In genomic region chr13:73714522-73714921, GRCh38 we compare ENCODE assay signal across 20 cellular contexts.
DNase-seq lines count a peak whose midpoint lies in the region; ATAC-seq and TF ChIP-seq lines count a peak whose summit lies in the region.
"Had no signal": no experiment of that assay in that cellular context is flagged by ENCODE, and none has a peak within 500 bp of the region (broad histone marks: within the 10 kb centered on the region; RNA-seq: fewer than 3 reads in every experiment).

No MANE protein-coding gene starts in this region.

- in situ Hi-C loops in G401 (cut with HindIII; ENCODE audit: low sequenced_read_pairs): no loop called here

- no peak for TF ChIP-seq CTCF in natural killer cell (IDR thresholded peaks at IDR 0.05)

- no peak for ATAC-seq in central memory CD8-positive, alpha-beta T cell (replicated peaks; ENCODE audit: extremely low read depth, poor library complexity, severe bottlenecking)
- ATAC-seq in natural killer cell: no peak
- ATAC-seq: PC-3 had no signal

- peak; percentile 66 for DNase-seq in activated effector memory CD4-positive, alpha-beta T cell treated with anti-CD3 and anti-CD28 coated beads, Interleukin-2, amount 50 U/mL, for 16 hours
- no peak for DNase-seq in activated effector memory CD4-positive, alpha-beta T cell treated with Interleukin-2 at 50 U/mL for 16 hours
- DNase-seq in activated CD4-positive, alpha-beta memory T cell treated with anti-CD3 and anti-CD28 coated beads for 36 hours: peak; percentile 27
- DNase-seq in central memory CD8-positive, alpha-beta T cell (ENCODE audit: low spot score in 2 of 2): no peak
- DNase-seq in natural killer cell: no peak
- no peak for DNase-seq in globus pallidus (ENCODE audit: low spot score)
- DNase-seq in G401 (ENCODE audit: low spot score): no peak
- no peak for DNase-seq in HK-2 (ENCODE audit: unreplicated experiment)
- DNase-seq: ACHN, activated B cell treated with CpG ODN at 0.5 μM for 24 hours, aorta, DMS79 treated with DMSO at 0.1 percent for 48 hours, hypothalamus, mesendoderm, NCI-H1417, NCI-H2171, NCI-H774, PC-3, tibial artery had no signal

- no peaks in the 10 kb centered on the region for H3K27me3 Mint-ChIP-seq in activated CD4-positive, alpha-beta memory T cell treated with anti-CD3 and anti-CD28 coated beads for 36 hours
- no peaks in the 10 kb centered on the region for H3K27me3 Mint-ChIP-seq in central memory CD8-positive, alpha-beta T cell
- no peaks in the 10 kb centered on the region for H3K27me3 Mint-ChIP-seq in natural killer cell (ENCODE audit: low read depth in 2 of 2)
- H3K27me3 Mint-ChIP-seq: activated B cell treated with CpG ODN at 0.5 μM for 24 hours had no signal

- H3K9me3 Mint-ChIP-seq in activated CD4-positive, alpha-beta memory T cell treated with anti-CD3 and anti-CD28 coated beads for 36 hours: no peaks in the 10 kb centered on the region
- no peaks in the 10 kb centered on the region for H3K9me3 Mint-ChIP-seq in central memory CD8-positive, alpha-beta T cell
- no peaks in the 10 kb centered on the region for H3K9me3 Mint-ChIP-seq in natural killer cell
- H3K9me3 Mint-ChIP-seq: activated B cell treated with CpG ODN at 0.5 μM for 24 hours had no signal

- CTCF ChIA-PET in activated CD4-positive, alpha-beta memory T cell treated with anti-CD3 and anti-CD28 coated beads for 36 hours (lab: Charles Lee): no interaction called here

- H3K4me1 Mint-ChIP-seq in activated CD4-positive, alpha-beta memory T cell treated with anti-CD3 and anti-CD28 coated beads for 36 hours (ENCODE audit: low read depth): peaks cover 54% of the 10 kb centered on the region
- H3K4me1 Mint-ChIP-seq in central memory CD8-positive, alpha-beta T cell: peaks cover 62% of the 10 kb centered on the region
- peaks cover 49 to 55% of the 10 kb centered on the region in 2 donors for H3K4me1 Mint-ChIP-seq in natural killer cell
- H3K4me1 Mint-ChIP-seq: CD14-positive monocyte had no signal

- POLR2A ChIA-PET in activated CD4-positive, alpha-beta memory T cell treated with anti-CD3 and anti-CD28 coated beads for 36 hours (lab: Charles Lee): no interaction called here

- H3K36me3 Mint-ChIP-seq in activated CD4-positive, alpha-beta memory T cell treated with anti-CD3 and anti-CD28 coated beads for 36 hours: peaks cover 35% of the 10 kb centered on the region
- H3K36me3 Mint-ChIP-seq in central memory CD8-positive, alpha-beta T cell (ENCODE audit: insufficient read depth): peaks cover 44% of the 10 kb centered on the region
- H3K36me3 Mint-ChIP-seq in natural killer cell: peaks cover 17% of the 10 kb centered on the region
- H3K36me3 Mint-ChIP-seq: CD14-positive monocyte had no signal

- intact Hi-C loops in activated CD4-positive, alpha-beta memory T cell treated with anti-CD3 and anti-CD28 coated beads for 36 hours (cut with micrococcal nuclease): loop anchor here (2.0 to 10.0 kb wide), 2 partner anchors 656 to 1610 kb away; partner anchors contain the start of gene KLF5
- intact Hi-C loops in natural killer cell (cut with micrococcal nuclease): no loop called here

- no peak overlapping the region for H3K27ac Mint-ChIP-seq in activated CD4-positive, alpha-beta memory T cell treated with anti-CD3 and anti-CD28 coated beads for 36 hours
- peak overlapping the region; percentile 95 for H3K27ac Mint-ChIP-seq in central memory CD8-positive, alpha-beta T cell (ENCODE audit: low read depth)
- H3K27ac Mint-ChIP-seq in natural killer cell: peak overlapping the region; percentile 94 to 97

- no peak overlapping the region for H3K4me3 Mint-ChIP-seq in activated CD4-positive, alpha-beta memory T cell treated with anti-CD3 and anti-CD28 coated beads for 36 hours
- peak overlapping the region; percentile 62 for H3K4me3 Mint-ChIP-seq in central memory CD8-positive, alpha-beta T cell
- peak overlapping the region; percentile 17 for H3K4me3 Mint-ChIP-seq in natural killer cell
- H3K4me3 Mint-ChIP-seq: activated B cell treated with CpG ODN at 0.5 μM for 24 hours, CD14-positive monocyte had no signal

Comparison
In these comparisons a context has a peak if more than half of its experiments do, and no peak if none do; other contexts are left out.
1. DNase-seq: peak in activated effector memory CD4-positive, alpha-beta T cell treated with anti-CD3 and anti-CD28 coated beads, Interleukin-2, amount 50 U/mL, for 16 hours (single experiment) and activated CD4-positive, alpha-beta memory T cell treated with anti-CD3 and anti-CD28 coated beads for 36 hours (single experiment); none in activated effector memory CD4-positive, alpha-beta T cell treated with Interleukin-2 at 50 U/mL for 16 hours (single experiment), central memory CD8-positive, alpha-beta T cell (0 of 2), natural killer cell (single experiment), globus pallidus (single experiment), G401 (single experiment) and HK-2 (single experiment).